Comparison of ENCODE assay signal across 18 cellular contexts in the genomic region with DNA sequence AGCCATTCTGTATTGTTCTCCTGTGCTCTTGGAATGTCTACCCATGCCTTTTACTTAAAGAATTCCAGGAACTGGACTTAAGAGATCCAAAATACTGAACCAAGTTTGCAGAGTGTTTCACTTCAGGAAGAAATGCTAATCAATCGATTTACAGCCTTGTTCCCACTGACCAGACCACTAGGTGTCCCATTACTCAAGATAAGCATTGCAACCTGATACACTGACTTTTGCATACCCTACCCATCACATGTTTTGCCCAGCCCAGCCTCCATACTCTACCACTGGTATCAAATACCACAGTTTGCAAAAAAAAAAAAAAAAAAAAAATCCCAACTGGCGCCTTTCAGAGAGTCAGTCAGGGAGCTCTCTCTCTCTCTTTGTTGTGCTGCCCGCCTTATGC.
"Had no signal": no experiment of that assay in that cellular context is flagged by ENCODE, and none has a peak within 500 bp of the region (broad histone marks: within the 10 kb centered on the region; RNA-seq: fewer than 3 reads in every experiment).

No MANE protein-coding gene starts in this region.

- H3K4me3 Mint-ChIP-seq: activated CD4-positive, alpha-beta T cell treated with anti-CD3 and anti-CD28 coated beads, Interleukin-2, amount 10 ng/mL, durations not matched to agents 7 days and 5 days; immature natural killer cell had no signal

- H3K4me3 ChIP-seq: right lobe of liver, smooth muscle cell, tibial nerve, uterus had no signal

- H3K27me3 Mint-ChIP-seq: activated CD4-positive, alpha-beta T cell treated with anti-CD3 and anti-CD28 coated beads, Interleukin-2, amount 10 ng/mL, durations not matched to agents 7 days and 5 days had no signal

- H3K9me3 ChIP-seq: right lobe of liver, uterus had no signal

- H3K27me3 ChIP-seq: right lobe of liver, tibial nerve, uterus had no signal

- H3K27ac ChIP-seq: right lobe of liver, tibial nerve, uterus had no signal

- H3K4me2 ChIP-seq: smooth muscle cell had no signal

- DNase-seq: activated CD4-positive, alpha-beta T cell treated with anti-CD3 and anti-CD28 coated beads, Interleukin-2, amount 10 ng/mL, durations not matched to agents 7 days and 5 days; activated CD4-positive, CD25-positive, alpha-beta regulatory T cell; activated naive CD4-positive, alpha-beta T cell treated with Interleukin-2 at 50 U/mL for 16 hours; activated T-cell treated with anti-CD3 and anti-CD28 coated beads for 4 hours; aorta; cortex of kidney; effector CD4-positive, alpha-beta T cell; foreskin fibroblast; hippocampal formation; immature natural killer cell; right lobe of liver; stimulated activated CD4-positive, alpha-beta T cell treated with anti-CD3 and anti-CD28 coated beads, Interleukin-4, amount 100 ng/mL, for 4 hours; stimulated activated CD8-positive, alpha-beta memory T cell treated with anti-CD3 and anti-CD28 coated beads, Interleukin-4, amount 100 ng/mL, for 48 hours; stimulated activated naive CD4-positive, alpha-beta T cell treated with Interleukin-2 at 50 U/mL for 16 hours; substantia nigra; uterus had no signal

- H3K4me1 ChIP-seq: right lobe of liver, uterus had no signal

- H3K27ac Mint-ChIP-seq: activated CD4-positive, alpha-beta T cell treated with anti-CD3 and anti-CD28 coated beads, Interleukin-2, amount 10 ng/mL, durations not matched to agents 7 days and 5 days; immature natural killer cell had no signal

- H3K36me3 ChIP-seq: right lobe of liver, tibial nerve, uterus had no signal

- H3K4me1 Mint-ChIP-seq: activated CD4-positive, alpha-beta T cell treated with anti-CD3 and anti-CD28 coated beads, Interleukin-2, amount 10 ng/mL, durations not matched to agents 7 days and 5 days; immature natural killer cell had no signal
